Comparison of ENCODE assay signal across 14 cellular contexts in the genomic region with DNA sequence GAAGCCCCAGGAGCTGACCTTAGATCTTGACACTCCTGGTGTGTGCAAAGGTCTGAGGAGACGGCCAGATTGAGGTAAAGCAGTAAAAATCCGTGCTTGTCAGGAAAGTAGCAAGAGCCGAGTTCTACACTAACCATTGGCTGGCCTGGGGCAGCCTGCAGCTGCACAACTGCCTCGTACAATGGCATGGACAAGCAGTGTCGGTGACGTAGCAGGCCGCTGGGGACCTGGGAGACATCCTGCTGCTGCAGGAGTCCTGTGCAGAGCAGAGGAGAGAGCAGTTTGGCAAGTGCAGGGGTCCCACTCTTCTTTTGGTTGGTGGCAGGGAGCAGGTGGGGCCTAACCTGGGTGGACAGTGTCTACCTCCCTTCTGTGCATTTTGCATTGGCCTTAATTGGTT.
"Had no signal": no experiment of that assay in that cellular context is flagged by ENCODE, and none has a peak within 500 bp of the region (broad histone marks: within the 10 kb centered on the region; RNA-seq: fewer than 3 reads in every experiment).

No MANE protein-coding gene starts in this region.

- H3K27me3 ChIP-seq: adrenal gland, foreskin keratinocyte, tibial nerve had no signal

- H3K4me3 Mint-ChIP-seq: activated naive CD4-positive, alpha-beta T cell treated with anti-CD3 and anti-CD28 coated beads, Interleukin-2, amount 10 ng/mL, durations not matched to agents 7 days and 5 days; activated T-helper 17 cell treated with anti-CD3 and anti-CD28 coated beads, Interleukin-2, amount 50 U/mL, for 72 hours; brain; memory B cell; neural crest cell; T-helper 17 cell had no signal

- H3K4me1 Mint-ChIP-seq: activated naive CD4-positive, alpha-beta T cell treated with anti-CD3 and anti-CD28 coated beads, Interleukin-2, amount 10 ng/mL, durations not matched to agents 7 days and 5 days; activated T-helper 17 cell treated with anti-CD3 and anti-CD28 coated beads, Interleukin-2, amount 50 U/mL, for 72 hours; memory B cell; T-helper 17 cell had no signal

- H3K36me3 Mint-ChIP-seq: activated naive CD4-positive, alpha-beta T cell treated with anti-CD3 and anti-CD28 coated beads, Interleukin-2, amount 10 ng/mL, durations not matched to agents 7 days and 5 days; memory B cell had no signal

- ATAC-seq: activated T-helper 17 cell treated with anti-CD3 and anti-CD28 coated beads, Interleukin-2, amount 50 U/mL, for 72 hours; T-helper 17 cell had no signal

- H3K4me1 ChIP-seq: adrenal gland, foreskin keratinocyte, parathyroid adenoma had no signal

- H3K36me3 ChIP-seq: adrenal gland, tibial nerve had no signal

- H3K27ac Mint-ChIP-seq: activated naive CD4-positive, alpha-beta T cell treated with anti-CD3 and anti-CD28 coated beads, Interleukin-2, amount 10 ng/mL, durations not matched to agents 7 days and 5 days; activated T-helper 17 cell treated with anti-CD3 and anti-CD28 coated beads, Interleukin-2, amount 50 U/mL, for 72 hours; memory B cell; T-helper 17 cell had no signal

- DNase-seq: activated CD4-positive, alpha-beta T cell treated with anti-CD3 and anti-CD28 coated beads, Interleukin-2, amount 50 U/mL, for 1 hour; activated naive CD4-positive, alpha-beta T cell treated with anti-CD3 and anti-CD28 coated beads, Interleukin-2, amount 10 ng/mL, durations not matched to agents 7 days and 5 days; activated T-cell treated with anti-CD3 and anti-CD28 coated beads for 4 hours; adrenal gland; cerebellar nuclear complex; T-helper 17 cell had no signal

- H3K27ac ChIP-seq: adrenal gland, foreskin keratinocyte, parathyroid adenoma had no signal

- H3K27me3 Mint-ChIP-seq: activated naive CD4-positive, alpha-beta T cell treated with anti-CD3 and anti-CD28 coated beads, Interleukin-2, amount 10 ng/mL, durations not matched to agents 7 days and 5 days had no signal

- H3K4me3 ChIP-seq: adrenal gland, smooth muscle cell, tibial nerve had no signal
